12 cellular contexts compared by ENCODE assay signal in the genomic region with DNA sequence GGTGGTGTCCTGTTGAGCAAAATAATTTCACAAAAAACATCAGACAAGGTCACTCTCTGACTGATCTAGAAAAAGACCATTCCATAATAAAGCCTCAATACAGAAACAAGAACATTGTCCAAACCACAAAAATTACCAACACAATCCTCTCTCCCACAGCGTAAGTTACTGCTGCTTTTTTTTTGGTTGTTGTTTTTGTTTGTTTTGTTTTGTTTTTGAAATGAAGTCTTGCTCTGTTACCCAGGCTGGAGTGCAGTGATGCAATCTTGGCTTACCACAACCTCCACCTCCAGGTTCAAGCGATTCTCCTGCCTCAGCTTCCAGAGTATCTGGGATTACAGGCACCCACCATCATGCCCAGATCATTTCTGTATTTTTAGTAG. TPM values are rescaled to one million over a fixed set of nuclear protein-coding genes. Genes with fewer than 3 reads are reported as not detected.
A peak's percentile ranks its signal among the peaks of the same experiment; 100 is the strongest.
DNase-seq lines count a peak whose midpoint lies in the region; ATAC-seq and TF ChIP-seq lines count a peak whose summit lies in the region.
"Had no signal": no experiment of that assay in that cellular context is flagged by ENCODE, and none has a peak within 500 bp of the region (broad histone marks: within the 10 kb centered on the region; RNA-seq: fewer than 3 reads in every experiment).

No MANE protein-coding gene starts in this region.

- POLR2A ChIA-PET in CD8-positive, alpha-beta memory T cell (lab: Charles Lee), result no interaction called here
- POLR2A ChIA-PET in Panc1 (lab: Charles Lee), result interaction anchor here (0.8 to 1.5 kb wide), 2 partner anchors 13 to 17 kb away, joined by 3 to 10 read pairs; no protein-coding TSS in a partner anchor

- no peak for TF ChIP-seq POLR2A in ovary (IDR thresholded peaks at IDR 0.05)

- peaks cover 1% of the 10 kb centered on the region for H3K36me3 ChIP-seq in CD8-positive, alpha-beta memory T cell (ENCODE audit: insufficient read depth, low read length)
- H3K36me3 ChIP-seq in Panc1 (ENCODE audit: control insufficient read depth, insufficient read depth, low read length) (0 out of 2 replicates have a peak, but pooled peaks cover 2% of the 10 kb centered on the region), endodermal cell (ENCODE audit: control insufficient read depth, insufficient read depth, low read length) (peaks cover 3% of the 10 kb centered on the region), ovary (no peaks in the 10 kb centered on the region), left lung (peaks cover 0 to 8% of the 10 kb centered on the region in 2 donors)

- no peak for TF ChIP-seq CTCF in Panc1 (IDR thresholded peaks at IDR 0.05)
- no peak for TF ChIP-seq CTCF in endodermal cell (conservative IDR thresholded peaks at IDR 0.05)
- no peak for TF ChIP-seq CTCF in ovary (IDR thresholded peaks at IDR 0.05)
- TF ChIP-seq CTCF in left lung (IDR thresholded peaks at IDR 0.05), result no peak

- peak overlapping the region in 5 of 8 donors; percentile 59 to 97 (median 95) for H3K27ac Mint-ChIP-seq in CD8-positive, alpha-beta memory T cell
- H3K27ac Mint-ChIP-seq in endodermal cell, result peak overlapping the region; percentile 99

- peak overlapping the region; percentile 93 to 98 (median 94) for H3K4me3 Mint-ChIP-seq in CD8-positive, alpha-beta memory T cell
- H3K4me3 Mint-ChIP-seq in endodermal cell, result peak overlapping the region; percentile 78

- H3K36me3 Mint-ChIP-seq in CD8-positive, alpha-beta memory T cell, result peaks cover 0 to 20% (median 0%) of the 10 kb centered on the region in 3 donors
- peaks cover 5% of the 10 kb centered on the region for H3K36me3 Mint-ChIP-seq in endodermal cell (ENCODE audit: low read depth)

- H3K27me3 ChIP-seq in CD8-positive, alpha-beta memory T cell (ENCODE audit: insufficient read depth, low read length, poor library complexity, severe bottlenecking), result no peaks in the 10 kb centered on the region
- H3K27me3 ChIP-seq in Panc1 (ENCODE audit: control insufficient read depth, insufficient read depth, low read length) (no peaks in the 10 kb centered on the region), endodermal cell (ENCODE audit: control insufficient read depth, insufficient read depth, low read length, poor library complexity, severe bottlenecking) (no peaks in the 10 kb centered on the region), ovary (no peaks in the 10 kb centered on the region), left lung (no peaks in the 10 kb centered on the region)

- peaks cover 18% of the 10 kb centered on the region for H3K4me1 ChIP-seq in CD8-positive, alpha-beta memory T cell (ENCODE audit: insufficient read depth, low read length)
- H3K4me1 ChIP-seq in Panc1 (ENCODE audit: control insufficient read depth, insufficient read depth, low read length), result peaks cover 11% of the 10 kb centered on the region
- peaks cover 8% of the 10 kb centered on the region for H3K4me1 ChIP-seq in endodermal cell (ENCODE audit: control insufficient read depth, insufficient read depth, low read length)
- peaks cover 13% of the 10 kb centered on the region for H3K4me1 ChIP-seq in ovary (ENCODE audit: insufficient read depth)
- peaks cover 7 to 28% of the 10 kb centered on the region in 2 donors for H3K4me1 ChIP-seq in left lung

- no peak overlapping the region for H3K9ac ChIP-seq in endodermal cell (ENCODE audit: extremely low read depth, low read length, poor library complexity, severe bottlenecking)

- no peak overlapping the region for H3K4me3 ChIP-seq in CD8-positive, alpha-beta memory T cell (ENCODE audit: low read length)
- H3K4me3 ChIP-seq in Panc1 (ENCODE audit: low read depth in 2 of 2, low read length in 2 of 2) (no peak overlapping the region), endodermal cell (ENCODE audit: low read length) (peak overlapping the region; percentile 86), ovary (no peak overlapping the region), left lung (no peak overlapping the region)

- no peak overlapping the region for H3K27ac ChIP-seq in CD8-positive, alpha-beta memory T cell (ENCODE audit: low read depth, low read length)
- peak overlapping the region; percentile 97 for H3K27ac ChIP-seq in Panc1 (ENCODE audit: low read length)
- H3K27ac ChIP-seq in endodermal cell (ENCODE audit: low read depth, low read length), result no peak overlapping the region
- H3K27ac ChIP-seq in ovary, result peak overlapping the region; percentile 5 to 82
- no peak overlapping the region for H3K27ac ChIP-seq in left lung

- CTCF ChIA-PET in CD8-positive, alpha-beta memory T cell (lab: Charles Lee), result interaction anchor here (1.3 to 1.5 kb wide), 2 partner anchors 14 to 46 kb away, joined by 3 to 4 read pairs; a partner anchor contains a TSS
- CTCF ChIA-PET in Panc1 (lab: Charles Lee), result no interaction called here

- peaks cover 0 to 2% of the 10 kb centered on the region in 2 donors for H3K27me3 Mint-ChIP-seq in CD8-positive, alpha-beta memory T cell
- no peaks in the 10 kb centered on the region for H3K27me3 Mint-ChIP-seq in endodermal cell (ENCODE audit: insufficient read depth)

- intact Hi-C loops in Panc1 (cut with micrococcal nuclease; ENCODE audit: unreplicated experiment) (no loop called here), ovary (cut with DNase I) (loop anchor here in 3 of 4 donors (2.0 to 10.0 kb wide), 3 partner anchors 33 to 77 kb away; no protein-coding TSS in a partner anchor), left lung (cut with DNase I) (loop anchor here (10.0 kb wide), 2 partner anchors 63 to 77 kb away; a partner anchor contains a TSS)

- no peaks in the 10 kb centered on the region for H3K9me3 Mint-ChIP-seq in CD8-positive, alpha-beta memory T cell
- peaks cover 5% of the 10 kb centered on the region for H3K9me3 Mint-ChIP-seq in endodermal cell

- ATAC-seq in Panc1 (no peak), left lung (no peak)

- no peak for TF ChIP-seq EP300 in ovary (IDR thresholded peaks at IDR 0.05)

- H3K4me1 Mint-ChIP-seq in CD8-positive, alpha-beta memory T cell, result peaks cover 32 to 43% (median 37%) of the 10 kb centered on the region in 3 donors
- H3K4me1 Mint-ChIP-seq in endodermal cell, result peaks cover 20% of the 10 kb centered on the region

- no peak for DNase-seq in CD8-positive, alpha-beta memory T cell
- DNase-seq in Panc1 (ENCODE audit: low read depth, low spot score), result no peak
- DNase-seq in endodermal cell, result no peak
- DNase-seq in ovary, result no peak
- no peak for DNase-seq in left lung
- no peak for DNase-seq in NCI-H1417 treated with DMSO at 0.1 percent for 48 hours (lab: John Stamatoyannopoulos, UW)
- no peak for DNase-seq in NCI-H1105 treated with DMSO at 0.1 percent for 48 hours (lab: John Stamatoyannopoulos, UW)
- no peak for DNase-seq in inferior parietal cortex (ENCODE audit: extremely low spot score)
- DNase-seq: activated naive CD4-positive, alpha-beta T cell treated with Interleukin-2 at 50 U/mL for 16 hours; foreskin fibroblast; GF-D8; NCI-H748 treated with DMSO at 0.1 percent for 48 hours had no signal

- in situ Hi-C loops in Panc1 (cut with HindIII; ENCODE audit: low pct_unique_long_range_greater_than_20kb, low sequenced_read_pairs), result no loop called here

- H3K9me3 ChIP-seq in CD8-positive, alpha-beta memory T cell (ENCODE audit: low read length), result no peaks in the 10 kb centered on the region
- H3K9me3 ChIP-seq in Panc1 (ENCODE audit: control insufficient read depth, insufficient read depth, low read depth, low read length), result no peaks in the 10 kb centered on the region
- no peaks in the 10 kb centered on the region for H3K9me3 ChIP-seq in endodermal cell (ENCODE audit: control insufficient read depth, low read length)
- H3K9me3 ChIP-seq in ovary, result no peaks in the 10 kb centered on the region
- no peaks in the 10 kb centered on the region for H3K9me3 ChIP-seq in left lung

- 90 to 100% methylated on average over 1 of the region's 2 CpGs for WGBS in endodermal cell (ENCODE audit: insufficient coverage in 1 of 2, insufficient read length in 1 of 2), 2 experiments
- WGBS in ovary, 3 donors, result 14 to 40% (median 16%) methylated on average over 2 of the region's 2 CpGs

- BruUV-seq in Panc1 (replicated peaks; lab: Mats Ljungman, UMichigan), result no TSS peak

RNA-seq across cellular contexts. Expression of a gene that starts 1.5 kb away (rescaled TPM):
- total RNA-seq in CD8-positive, alpha-beta memory T cell, result 10 to 100 TPM; 35.7 to 37.1 TPM
- polyA plus RNA-seq in CD8-positive, alpha-beta memory T cell, result 15.9 TPM
- total RNA-seq in Panc1 (2021; ENCODE audit: unreplicated experiment), result 45.7 TPM
- polyA plus RNA-seq in Panc1 (2012; ENCODE audit: insufficient read length), result 42.5 TPM
- total RNA-seq in endodermal cell, result 10 to 100 TPM; 21.5 to 27.5 TPM
- polyA plus RNA-seq in endodermal cell (2013, experiment 1 of 2), result 23.0 TPM
- polyA plus RNA-seq in endodermal cell (2013, experiment 2 of 2), result 20.2 TPM
- total RNA-seq in ovary, result 10 to 100 TPM; 18.4 to 36.8 (median 25.5) TPM
- 10 to 100 TPM in 1 of 2 donors, 1 to 10 TPM in 1; 7.0 to 16.3 TPM for polyA plus RNA-seq in ovary
- total RNA-seq in left lung, result 10 to 100 TPM; 14.8 to 20.9 TPM

RNA-seq across cellular contexts. Expression of a gene that starts 27.2 kb away (rescaled TPM):
- total RNA-seq in CD8-positive, alpha-beta memory T cell, result 1 to 10 TPM; 1.2 to 1.7 TPM
- polyA plus RNA-seq in CD8-positive, alpha-beta memory T cell, result not detected
- total RNA-seq in Panc1 (2021; ENCODE audit: unreplicated experiment) (87.0 TPM), endodermal cell (1 to 10 TPM; 6.1 to 8.7 TPM), ovary (1 to 10 TPM in 5 of 7 donors, under 1 TPM in 1, not detected in 1; 0.53 to 7.8 (median 1.6) TPM), left lung (10 to 100 TPM in 1 of 2 donors, 1 to 10 TPM in 1; 3.6 to 15.6 TPM)
- 129 TPM for polyA plus RNA-seq in Panc1 (2012; ENCODE audit: insufficient read length)
- 3.0 TPM for polyA plus RNA-seq in endodermal cell (2013, experiment 1 of 2)
- polyA plus RNA-seq in endodermal cell (2013, experiment 2 of 2), result 3.2 TPM
- polyA plus RNA-seq in ovary, result 1 to 10 TPM in 1 of 2 donors, under 1 TPM in 1; 0.38 to 1.1 TPM

RNA-seq across cellular contexts. Expression of a gene that starts 28.2 kb away (rescaled TPM):
- total RNA-seq in CD8-positive, alpha-beta memory T cell, result under 1 TPM; 0.07 to 0.15 TPM
- polyA plus RNA-seq in CD8-positive, alpha-beta memory T cell, result not detected
- total RNA-seq in Panc1 (2021; ENCODE audit: unreplicated experiment), result 70.7 TPM
- polyA plus RNA-seq in Panc1 (2012; ENCODE audit: insufficient read length), result 123 TPM
- 10 to 100 TPM; 44.0 to 52.1 TPM for total RNA-seq in endodermal cell
- 27.5 TPM for polyA plus RNA-seq in endodermal cell (2013, experiment 1 of 2)
- 25.5 TPM for polyA plus RNA-seq in endodermal cell (2013, experiment 2 of 2)
- total RNA-seq in ovary, result 10 to 100 TPM in 1 of 7 donors, 1 to 10 TPM in 5, under 1 TPM in 1; 0.73 to 13.3 (median 3.1) TPM
- polyA plus RNA-seq in ovary, result 1 to 10 TPM; 2.9 to 5.1 TPM
- 10 to 100 TPM in 1 of 2 donors, 1 to 10 TPM in 1; 7.7 to 30.2 TPM for total RNA-seq in left lung

RNA-seq across cellular contexts. Expression of a gene that starts 34.4 kb away (rescaled TPM):
- 10 to 100 TPM; 36.8 to 43.4 TPM for total RNA-seq in CD8-positive, alpha-beta memory T cell
- 168 TPM for polyA plus RNA-seq in CD8-positive, alpha-beta memory T cell
- total RNA-seq in Panc1 (2021; ENCODE audit: unreplicated experiment) (161 TPM), endodermal cell (100 to 1,000 TPM; 122 to 136 TPM), ovary (100 to 1,000 TPM in 3 of 7 donors, 10 to 100 TPM in 4; 81.3 to 143 (median 87.4) TPM), left lung (100 to 1,000 TPM; 122 to 154 TPM)
- 219 TPM for polyA plus RNA-seq in Panc1 (2012; ENCODE audit: insufficient read length)
- polyA plus RNA-seq in endodermal cell (2013, experiment 1 of 2), result 128 TPM
- polyA plus RNA-seq in endodermal cell (2013, experiment 2 of 2), result 112 TPM
- polyA plus RNA-seq in ovary, result 100 to 1,000 TPM in 1 of 2 donors, 10 to 100 TPM in 1; 84.1 to 124 TPM

RNA-seq across cellular contexts. Expression of a gene that starts 46.2 kb away (rescaled TPM):
- 10 to 100 TPM; 41.8 to 44.3 TPM for total RNA-seq in CD8-positive, alpha-beta memory T cell
- polyA plus RNA-seq in CD8-positive, alpha-beta memory T cell, result 7.1 TPM
- total RNA-seq in Panc1 (2021; ENCODE audit: unreplicated experiment) (99.4 TPM), endodermal cell (10 to 100 TPM; 44.6 to 50.2 TPM), ovary (10 to 100 TPM; 24.8 to 54.0 (median 43.9) TPM), left lung (10 to 100 TPM; 61.4 to 64.5 TPM)
- 71.7 TPM for polyA plus RNA-seq in Panc1 (2012; ENCODE audit: insufficient read length)
- polyA plus RNA-seq in endodermal cell (2013, experiment 1 of 2), result 42.3 TPM
- polyA plus RNA-seq in endodermal cell (2013, experiment 2 of 2), result 39.7 TPM
- polyA plus RNA-seq in ovary, result 10 to 100 TPM; 19.4 to 33.2 TPM

Comparison
In these comparisons a context has a peak if more than half of its experiments do, and no peak if none do; other contexts are left out.
1. H3K27ac ChIP-seq: peak in Panc1 (single experiment) and ovary (2 of 2); none in CD8-positive, alpha-beta memory T cell (single experiment), endodermal cell (single experiment) and left lung (0 of 2).